In genomic region chr2:120237491-120237902, GRCh38 we compare ENCODE assay signal across 13 cellular contexts. TPM values are rescaled to one million over a fixed set of nuclear protein-coding genes. Genes with fewer than 3 reads are reported as not detected.
DNase-seq lines count a peak whose midpoint lies in the region; ATAC-seq and TF ChIP-seq lines count a peak whose summit lies in the region.
"Had no signal": no experiment of that assay in that cellular context is flagged by ENCODE, and none has a peak within 500 bp of the region (broad histone marks: within the 10 kb centered on the region; RNA-seq: fewer than 3 reads in every experiment).

No MANE protein-coding gene starts in this region.

- H4K20me1 ChIP-seq in PC-9 (ENCODE audit: insufficient read depth) (no peaks in the 10 kb centered on the region), neural progenitor cell (ENCODE audit: low read depth) (no peaks in the 10 kb centered on the region)

- H3K4me1 ChIP-seq in PC-9 (replicated peaks; ENCODE audit: insufficient read depth): peaks cover 65% of the 10 kb centered on the region
- H3K4me1 ChIP-seq in neural progenitor cell: peaks cover 37% of the 10 kb centered on the region
- H3K4me1 ChIP-seq in prostate gland (replicated peaks): no peaks in the 10 kb centered on the region

- H3K9me3 Mint-ChIP-seq in neural progenitor cell: peaks cover 2% of the 10 kb centered on the region
- no peaks in the 10 kb centered on the region for H3K9me3 Mint-ChIP-seq in activated naive CD8-positive, alpha-beta T cell treated with anti-CD3 and anti-CD28 coated beads, Interleukin-2, amount 50 U/mL, for 24 hours

- H3K27me3 ChIP-seq in PC-9 (ENCODE audit: insufficient read depth, low read depth) (no peaks in the 10 kb centered on the region), neural progenitor cell (no peaks in the 10 kb centered on the region), prostate gland (replicated peaks; ENCODE audit: insufficient read depth) (no peaks in the 10 kb centered on the region)

- H3K4me3 ChIP-seq in PC-9 (no peak overlapping the region; the same call in 1 of the 2 replicates), neural progenitor cell (no peak overlapping the region), prostate gland (no peak overlapping the region)
- H3K4me3 ChIP-seq: HAP-1 had no signal

- H2AFZ ChIP-seq in PC-9: no peak overlapping the region
- no peak overlapping the region for H2AFZ ChIP-seq in neural progenitor cell (replicated peaks)

- peak overlapping the region; percentile 96 for H3K4me2 ChIP-seq in PC-9
- H3K4me2 ChIP-seq in neural progenitor cell: peak overlapping the region; percentile 61

- H3K27ac ChIP-seq in PC-9: peak overlapping the region; percentile 95
- H3K27ac ChIP-seq in neural progenitor cell: peak overlapping the region; percentile 93
- no peak overlapping the region for H3K27ac ChIP-seq in prostate gland
- H3K27ac ChIP-seq: HL-60 had no signal

- CTCF ChIA-PET in PC-9 (lab: Charles Lee): no interaction called here

- peak overlapping the region; percentile 57 for H3K27ac Mint-ChIP-seq in neural progenitor cell
- no peak overlapping the region for H3K27ac Mint-ChIP-seq in activated naive CD8-positive, alpha-beta T cell treated with anti-CD3 and anti-CD28 coated beads, Interleukin-2, amount 50 U/mL, for 24 hours

- no peaks in the 10 kb centered on the region for H3K36me3 ChIP-seq in PC-9 (ENCODE audit: low read depth)
- no peaks in the 10 kb centered on the region for H3K36me3 ChIP-seq in neural progenitor cell
- H3K36me3 ChIP-seq in prostate gland: no peaks in the 10 kb centered on the region
- H3K36me3 ChIP-seq: HAP-1 had no signal

- TF ChIP-seq POLR2A in prostate gland (IDR thresholded peaks at IDR 0.05): no peak

- ATAC-seq in esophagus mucosa (peak; percentile 77), GM18873 (IDR thresholded peaks at IDR 0.05; ENCODE audit: low FRiP score, unreplicated experiment) (no peak)
- no peak for ATAC-seq in activated naive CD8-positive, alpha-beta T cell treated with anti-CD3 and anti-CD28 coated beads, Interleukin-2, amount 50 U/mL, for 24 hours

- 83% methylated on average over 10 of the region's 10 CpGs for WGBS in prostate gland

- no peaks in the 10 kb centered on the region for H3K36me3 Mint-ChIP-seq in neural progenitor cell
- no peaks in the 10 kb centered on the region for H3K36me3 Mint-ChIP-seq in activated naive CD8-positive, alpha-beta T cell treated with anti-CD3 and anti-CD28 coated beads, Interleukin-2, amount 50 U/mL, for 24 hours (ENCODE audit: low read depth)

- POLR2A ChIA-PET in PC-9 (lab: Charles Lee; ENCODE audit: unreplicated experiment): no interaction called here

- no peaks in the 10 kb centered on the region for H3K9me2 ChIP-seq in PC-9 (ENCODE audit: insufficient read depth)

- TF ChIP-seq CTCF in PC-9 (conservative IDR thresholded peaks at IDR 0.05) (no peak), neural progenitor cell (IDR thresholded peaks at IDR 0.05) (no peak), prostate gland (IDR thresholded peaks at IDR 0.05) (no peak), GM10266 (IDR thresholded peaks at IDR 0.05; ENCODE audit: control insufficient read depth, insufficient read depth, low read depth, missing control alignments) (no peak)

- peaks cover 10% of the 10 kb centered on the region; the same call in 1 of the 2 replicates for H3K79me2 ChIP-seq in PC-9 (ENCODE audit: low read depth)
- no peaks in the 10 kb centered on the region for H3K79me2 ChIP-seq in neural progenitor cell (ENCODE audit: low read depth)

- BruUV-seq in PC-9 (replicated peaks; lab: Mats Ljungman, UMichigan): no TSS peak

- peaks cover 43% of the 10 kb centered on the region for H3F3A ChIP-seq in PC-9 (ENCODE audit: insufficient read depth, low read depth)
- H3F3A ChIP-seq in neural progenitor cell (ENCODE audit: low read depth): peaks cover 38% of the 10 kb centered on the region

- H3K9ac ChIP-seq in neural progenitor cell: no peak overlapping the region

- H3K4me1 Mint-ChIP-seq in neural progenitor cell: peaks cover 32% of the 10 kb centered on the region
- H3K4me1 Mint-ChIP-seq in activated naive CD8-positive, alpha-beta T cell treated with anti-CD3 and anti-CD28 coated beads, Interleukin-2, amount 50 U/mL, for 24 hours: peaks cover 15% of the 10 kb centered on the region

- no peak overlapping the region for H3K4me3 Mint-ChIP-seq in neural progenitor cell
- no peak overlapping the region for H3K4me3 Mint-ChIP-seq in activated naive CD8-positive, alpha-beta T cell treated with anti-CD3 and anti-CD28 coated beads, Interleukin-2, amount 50 U/mL, for 24 hours

- H3K27me3 Mint-ChIP-seq in neural progenitor cell (ENCODE audit: insufficient read depth, low read depth): peaks cover 8% of the 10 kb centered on the region
- no peaks in the 10 kb centered on the region for H3K27me3 Mint-ChIP-seq in activated naive CD8-positive, alpha-beta T cell treated with anti-CD3 and anti-CD28 coated beads, Interleukin-2, amount 50 U/mL, for 24 hours

- H3K9me3 ChIP-seq in PC-9 (ENCODE audit: insufficient read depth, low read depth) (no peaks in the 10 kb centered on the region), neural progenitor cell (ENCODE audit: low read depth) (no peaks in the 10 kb centered on the region), prostate gland (no peaks in the 10 kb centered on the region)
- H3K9me3 ChIP-seq: HAP-1 had no signal

- intact Hi-C loops in PC-9 (cut with micrococcal nuclease; ENCODE audit: unreplicated experiment): loop anchor here (1.0 to 10.0 kb wide), 4 partner anchors 54 to 483 kb away; partner anchors contain the start of gene PTPN4
- intact Hi-C loops in prostate gland (cut with DNase I): no loop called here

- DNase-seq in ELF-1 (ENCODE audit: low read depth, low spot score) (peak; percentile 80), PC-9 (peak; percentile 90 to 99), neural progenitor cell (ENCODE audit: low spot score) (peak; percentile 27), prostate gland (ENCODE audit: low spot score) (no peak), GM10266 (ENCODE audit: extremely low spot score) (no peak)
- DNase-seq in activated naive CD8-positive, alpha-beta T cell treated with anti-CD3 and anti-CD28 coated beads, Interleukin-2, amount 50 U/mL, for 24 hours: no peak
- DNase-seq: left cardiac atrium, NCI-H187 treated with DMSO at 0.1 percent for 48 hours, right cardiac atrium had no signal

RNA-seq across cellular contexts. Expression of gene TMEM185B, which starts 14.3 kb away (rescaled TPM):
- total RNA-seq in PC-9 (2021) (23.5 and 30.3 TPM in 2 replicates), esophagus mucosa (20.3 TPM), neural progenitor cell (ENCODE audit: low replicate concordance) (11.1 and 15.3 TPM in 2 replicates), prostate gland (10 to 100 TPM; 53.7 to 72.3 TPM)

RNA-seq across cellular contexts. Expression of gene RALB, which starts 15.2 kb away (rescaled TPM):
- total RNA-seq in PC-9 (2021) (74.2 and 86.6 TPM in 2 replicates), esophagus mucosa (81.2 TPM), neural progenitor cell (ENCODE audit: low replicate concordance) (55.3 and 79.8 TPM in 2 replicates), prostate gland (100 to 1,000 TPM in 1 of 2 donors, 10 to 100 TPM in 1; 92.6 to 132 TPM)

Comparison
In these comparisons a context has a peak if more than half of its experiments do, and no peak if none do; other contexts are left out.
1. DNase-seq: peak in ELF-1 (single experiment), PC-9 (2 of 2) and neural progenitor cell (single experiment); none in prostate gland (single experiment), activated naive CD8-positive, alpha-beta T cell treated with anti-CD3 and anti-CD28 coated beads, Interleukin-2, amount 50 U/mL, for 24 hours (single experiment) and GM10266 (single experiment).
2. H3K27ac ChIP-seq: peak in PC-9 (single experiment) and neural progenitor cell (single experiment); none in prostate gland (0 of 2).